In genomic region chr11:72015511-72016061, GRCh38 we compare ENCODE assay signal across 8 cellular contexts.
DNase-seq lines count a peak whose midpoint lies in the region; TF ChIP-seq lines count a peak whose summit lies in the region.
"Had no signal": no experiment of that assay in that cellular context is flagged by ENCODE, and none has a peak within 500 bp of the region (broad histone marks: within the 10 kb centered on the region; RNA-seq: fewer than 3 reads in every experiment).

No MANE protein-coding gene starts in this region.

- peak; percentile 48 for TF ChIP-seq CTCF in GM06990 (IDR thresholded peaks at IDR 0.05; ENCODE audit: insufficient read depth, low read length, poor library complexity, severe bottlenecking)
- TF ChIP-seq CTCF in cardiac fibroblast (IDR thresholded peaks at IDR 0.05; ENCODE audit: low read depth, low read length): peak; percentile 50
- peak; percentile 36 to 53 (median 39) for TF ChIP-seq CTCF in nephron (IDR thresholded peaks at IDR 0.05; ENCODE audit: unreplicated experiment in 3 of 3)

- H3K36me3 ChIP-seq in GM06990 (ENCODE audit: control insufficient read depth, insufficient read depth, low read length): peaks cover 72% of the 10 kb centered on the region

- no peak for TF ChIP-seq EP300 in Ishikawa (IDR thresholded peaks at IDR 0.05; ENCODE audit: borderline replicate concordance)

- peaks cover 83% of the 10 kb centered on the region for H3K36me3 Mint-ChIP-seq in nephron (ENCODE audit: low read depth)

- DNase-seq in GM06990 (ENCODE audit: extremely low read depth, insufficient read length) (no peak), cardiac fibroblast (ENCODE audit: low read depth in 2 of 2) (peak in 1 of 2 donors; percentile 39), GM03348 (ENCODE audit: low spot score) (no peak), NCI-H774 (lab: John Stamatoyannopoulos, UW) (no peak), HPDE6-E6E7 (ENCODE audit: extremely low spot score) (no peak)

- peak; percentile 52 for TF ChIP-seq RAD21 in Ishikawa (IDR thresholded peaks at IDR 0.05; ENCODE audit: low read depth)

- no peak overlapping the region for H3K4me3 Mint-ChIP-seq in nephron
- H3K4me3 Mint-ChIP-seq: dendritic cell treated with granulocyte-macrophage colony-stimulating factor and Interleukin-4, amounts not matched to agents 40 ng/mL and 50 ng/mL, for 4 days had no signal

- no peaks in the 10 kb centered on the region for H3K27me3 ChIP-seq in GM06990 (replicated peaks; ENCODE audit: control insufficient read depth, insufficient read depth, low read length)

- H3K4me1 Mint-ChIP-seq in nephron: peaks cover 24% of the 10 kb centered on the region

- H3K9me3 Mint-ChIP-seq in nephron: no peaks in the 10 kb centered on the region
- H3K9me3 Mint-ChIP-seq: dendritic cell treated with granulocyte-macrophage colony-stimulating factor and Interleukin-4, amounts not matched to agents 40 ng/mL and 50 ng/mL, for 4 days had no signal

- H3K4me3 ChIP-seq in GM06990 (replicated peaks; ENCODE audit: low read depth, low read length) (no peak overlapping the region), cardiac fibroblast (replicated peaks in 1 of 2; ENCODE audit: low read depth in 2 of 2, low read length in 2 of 2) (no peak overlapping the region)

- no peaks in the 10 kb centered on the region for H3K27me3 Mint-ChIP-seq in nephron (ENCODE audit: low read depth)
- H3K27me3 Mint-ChIP-seq: dendritic cell treated with granulocyte-macrophage colony-stimulating factor and Interleukin-4, amounts not matched to agents 40 ng/mL and 50 ng/mL, for 4 days had no signal

- H3K27ac Mint-ChIP-seq in nephron: peak overlapping the region; percentile 37 to 78 (median 67)

TF ChIP-seq in Ishikawa, 13 proteins besides CTCF, POLR2A, EP300 and RAD21:
- TF ChIP-seq TEAD4 (IDR thresholded peaks at IDR 0.05) (no peak), TCF12 (IDR thresholded peaks at IDR 0.05; ENCODE audit: low read depth) (no peak)
